Comparison of ENCODE assay signal across 36 cellular contexts in the genomic region with DNA sequence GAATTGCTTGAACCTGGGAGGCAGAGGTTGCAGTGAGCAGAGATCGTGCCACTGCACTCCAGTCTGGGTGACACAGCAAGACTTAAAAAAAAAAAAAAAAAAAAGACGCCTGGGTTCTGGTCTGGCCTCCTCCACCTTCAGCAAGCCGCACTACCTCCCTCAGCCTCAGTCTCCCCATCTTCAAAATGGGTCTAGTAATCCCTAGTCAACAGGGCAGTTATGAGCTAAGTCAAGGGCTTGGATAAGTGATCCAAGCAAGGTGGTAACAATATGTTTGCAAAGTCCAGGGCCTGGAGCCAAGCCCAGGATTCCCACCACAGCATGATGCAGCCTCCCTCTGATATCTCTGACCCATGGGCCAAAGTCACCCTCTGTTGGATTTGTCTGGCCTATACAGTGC. TPM values are rescaled to one million over a fixed set of nuclear protein-coding genes. Genes with fewer than 3 reads are reported as not detected.
"Had no signal": no experiment of that assay in that cellular context is flagged by ENCODE, and none has a peak within 500 bp of the region (broad histone marks: within the 10 kb centered on the region; RNA-seq: fewer than 3 reads in every experiment).

No MANE protein-coding gene starts in this region.

- H3K4me3 ChIP-seq: colonic mucosa, esophagus muscularis mucosa, heart right ventricle, lower lobe of right lung, ovary, psoas muscle, skin epidermis, spleen, testis, tibial artery had no signal

- H3K9me3 Mint-ChIP-seq: dendritic cell treated with granulocyte-macrophage colony-stimulating factor and Interleukin-4, amounts not matched to agents 40 ng/mL and 50 ng/mL, for 4 days; immature natural killer cell; naive thymus-derived CD8-positive, alpha-beta T cell; stimulated activated memory B cell treated with anti-CD40 and anti-IgM and Interleukin-4, amounts not matched to agents 10 μg/mL and 1 μg/mL and 100 μg/mL, for 72 hours; type B pancreatic cell had no signal

- H3K27ac ChIP-seq: colonic mucosa, esophagus muscularis mucosa, heart right ventricle, lower lobe of right lung, ovary, psoas muscle, skin epidermis, spleen, testis, tibial artery had no signal

- H3K27me3 ChIP-seq: colonic mucosa, heart right ventricle, ovary, spleen, testis, tibial artery had no signal

- H3K27ac Mint-ChIP-seq: dendritic cell treated with granulocyte-macrophage colony-stimulating factor and Interleukin-4, amounts not matched to agents 40 ng/mL and 50 ng/mL, for 4 days; stimulated activated memory B cell treated with anti-CD40 and anti-IgM and Interleukin-4, amounts not matched to agents 10 μg/mL and 1 μg/mL and 100 μg/mL, for 72 hours; type B pancreatic cell had no signal

- H3K4me3 Mint-ChIP-seq: dendritic cell treated with granulocyte-macrophage colony-stimulating factor and Interleukin-4, amounts not matched to agents 40 ng/mL and 50 ng/mL, for 4 days; immature natural killer cell; stimulated activated memory B cell treated with anti-CD40 and anti-IgM and Interleukin-4, amounts not matched to agents 10 μg/mL and 1 μg/mL and 100 μg/mL, for 72 hours had no signal

- H3K27me3 Mint-ChIP-seq: naive thymus-derived CD8-positive, alpha-beta T cell; stimulated activated memory B cell treated with anti-CD40 and anti-IgM and Interleukin-4, amounts not matched to agents 10 μg/mL and 1 μg/mL and 100 μg/mL, for 72 hours had no signal

- H3K9me3 ChIP-seq: colonic mucosa, esophagus muscularis mucosa, heart right ventricle, lower lobe of right lung, ovary, psoas muscle, spleen, testis, tibial artery had no signal

- ATAC-seq: heart right ventricle; left colon; left ventricle myocardium superior; lower lobe of right lung; naive thymus-derived CD8-positive, alpha-beta T cell; psoas muscle; right cardiac atrium; stimulated activated memory B cell treated with anti-CD40 and anti-IgM and Interleukin-4, amounts not matched to agents 10 μg/mL and 1 μg/mL and 100 μg/mL, for 72 hours; stimulated activated naive CD8-positive, alpha-beta T cell treated with anti-CD3 and anti-CD28 coated beads, Interleukin-15, Interleukin-2, amounts not matched to agents 100 U/mL and 50 U/mL, for 24 hours had no signal

- H3K36me3 ChIP-seq: ovary had no signal

- DNase-seq: colonic mucosa; effector CD8-positive, alpha-beta T cell; foreskin melanocyte; glutamatergic neuron; heart right ventricle; hippocampal formation; immature natural killer cell; islet precursor cell; kidney glomerular epithelial cell; left colon; left ventricle myocardium superior; lower lobe of right lung; naive thymus-derived CD8-positive, alpha-beta T cell; occipital lobe; ovary; posterior cingulate gyrus; psoas muscle; right cardiac atrium; spleen; stimulated activated CD4-positive, alpha-beta T cell treated with anti-CD3 and anti-CD28 coated beads, Interleukin-4, amount 100 ng/mL, for 4 hours; stimulated activated naive CD8-positive, alpha-beta T cell treated with anti-CD3 and anti-CD28 coated beads, Interleukin-15, Interleukin-2, amounts not matched to agents 100 U/mL and 50 U/mL, for 24 hours; substantia nigra; testis; tibial artery had no signal

- H3K4me1 ChIP-seq: colonic mucosa, lower lobe of right lung, psoas muscle had no signal

RNA-seq across cellular contexts. Expression of a gene that starts 22.8 kb away (rescaled TPM):
- total RNA-seq: colonic mucosa; endothelial cell of umbilical vein; epithelial cell of proximal tubule; esophagus muscularis mucosa; fibroblast of lung; heart right ventricle; left colon; left ventricle myocardium superior; lower lobe of right lung; mesenteric fat pad; myocyte; naive thymus-derived CD8-positive, alpha-beta T cell; occipital lobe; ovary; psoas muscle; renal cortical epithelial cell; right cardiac atrium; spleen; urinary bladder had no signal
